18 cellular contexts compared by ENCODE assay signal in genomic region chr9:113317777-113318176, GRCh38. TPM values are rescaled to one million over a fixed set of nuclear protein-coding genes. Genes with fewer than 3 reads are reported as not detected.
DNase-seq lines count a peak whose midpoint lies in the region; TF ChIP-seq lines count a peak whose summit lies in the region.
"Had no signal": no experiment of that assay in that cellular context is flagged by ENCODE, and none has a peak within 500 bp of the region (broad histone marks: within the 10 kb centered on the region; RNA-seq: fewer than 3 reads in every experiment).

No MANE protein-coding gene starts in this region.

- intact Hi-C loops in testis (cut with DNase I; ENCODE audit: low total_unique reads), result no loop called here

- peak; percentile 12 for DNase-seq in SIG-M5 treated with dmso at 0.1 percent for 504 hours (lab: John Stamatoyannopoulos, UW; ENCODE audit: unreplicated experiment)
- no peak for DNase-seq in SIG-M5 (lab: John Stamatoyannopoulos, UW)
- DNase-seq in fibroblast of mammary gland (ENCODE audit: low read depth), result peak; percentile 40
- no peak for DNase-seq in testis
- no peak for DNase-seq in activated CD8-positive, alpha-beta memory T cell treated with anti-CD3 and anti-CD28 coated beads for 24 hours
- no peak for DNase-seq in NCI-H748 treated with DMSO at 0.1 percent for 48 hours (lab: John Stamatoyannopoulos, UW)
- DNase-seq: activated CD4-positive, alpha-beta T cell treated with anti-CD3 and anti-CD28 coated beads for 36 hours; activated naive CD8-positive, alpha-beta T cell treated with anti-CD3 and anti-CD28 coated beads, Interleukin-2, amount 10 ng/mL, durations not matched to agents 7 days and 5 days; COR-L47; esophagus squamous epithelium; midbrain; NCI-H1694; NCI-H524; pancreas had no signal

- TF ChIP-seq POLR2A in testis (IDR thresholded peaks at IDR 0.05), result no peak

- H3K4me3 ChIP-seq in fibroblast of mammary gland (ENCODE audit: control insufficient read depth, low read depth, low read length) (no peak overlapping the region), testis (no peak overlapping the region)
- H3K4me3 ChIP-seq: esophagus squamous epithelium, GM23338, pancreas, suprapubic skin had no signal

- no peaks in the 10 kb centered on the region for H3K36me3 ChIP-seq in testis (ENCODE audit: low read depth, missing control alignments)

- TF ChIP-seq CTCF in fibroblast of mammary gland (conservative IDR thresholded peaks at IDR 0.05; ENCODE audit: control insufficient read depth, insufficient read depth, low read depth, low read length) (peak; percentile 36), testis (IDR thresholded peaks at IDR 0.05) (peak; percentile 11 to 42 (median 19))

- WGBS in testis, 2 donors, result 64 to 75% methylated on average over 2 of the region's 2 CpGs

- H3K9me3 ChIP-seq in testis, result no peaks in the 10 kb centered on the region
- H3K9me3 ChIP-seq: esophagus squamous epithelium, pancreas, suprapubic skin had no signal

- no peak overlapping the region for H3K27ac ChIP-seq in testis
- H3K27ac ChIP-seq: 22Rv1, esophagus squamous epithelium, pancreas, suprapubic skin had no signal

- H3K4me1 ChIP-seq in testis, result no peaks in the 10 kb centered on the region
- H3K4me1 ChIP-seq: esophagus squamous epithelium, pancreas, suprapubic skin had no signal

- no peaks in the 10 kb centered on the region for H3K27me3 ChIP-seq in testis
- H3K27me3 ChIP-seq: esophagus squamous epithelium, pancreas, suprapubic skin had no signal

RNA-seq across cellular contexts. Expression of gene RNF183, which starts 14.6 kb away (rescaled TPM):
- 1 to 10 TPM; 1.7 to 1.9 TPM for total RNA-seq in testis
- polyA plus RNA-seq in testis (ENCODE audit: insufficient read depth, low read depth, low replicate concordance), result 7.5 TPM
- total RNA-seq: GM23338; T-helper 1 cell treated with Interleukin-12 subunit alpha and Interleukin-12 subunit beta and Interleukin-4 antibody, amounts not matched to agents 30 ng/mL and 1 ng/mL, for 36 hours had no signal

RNA-seq across cellular contexts. Expression of gene WDR31, which starts 22.3 kb away (rescaled TPM):
- total RNA-seq in testis, result 10 to 100 TPM in 1 of 2 donors, 1 to 10 TPM in 1; 6.8 to 10.2 TPM
- 18.2 TPM for polyA plus RNA-seq in testis (ENCODE audit: insufficient read depth, low read depth, low replicate concordance)

RNA-seq across cellular contexts. Expression of gene BSPRY, which starts 31.6 kb away (rescaled TPM):
- 10 to 100 TPM in 1 of 2 donors, 1 to 10 TPM in 1; 8.8 to 14.2 TPM for total RNA-seq in testis
- polyA plus RNA-seq in testis (ENCODE audit: insufficient read depth, low read depth, low replicate concordance), result 4.5 TPM

RNA-seq across cellular contexts. Expression of gene PRPF4, which starts 42.3 kb away (rescaled TPM):
- 10 to 100 TPM; 29.9 to 30.3 TPM for total RNA-seq in testis
- polyA plus RNA-seq in testis (ENCODE audit: insufficient read depth, low read depth, low replicate concordance), result 27.3 TPM

RNA-seq across cellular contexts. Expression of gene CDC26, which starts 42.4 kb away (rescaled TPM):
- total RNA-seq in testis, result 10 to 100 TPM; 17.9 to 19.8 TPM
- 27.5 TPM for polyA plus RNA-seq in testis (ENCODE audit: insufficient read depth, low read depth, low replicate concordance)

Comparison
In these comparisons a context has a peak if more than half of its experiments do, and no peak if none do; other contexts are left out.
1. DNase-seq: peak in SIG-M5 treated with dmso at 0.1 percent for 504 hours (single experiment) and fibroblast of mammary gland (single experiment); none in SIG-M5 (single experiment), testis (single experiment), activated CD8-positive, alpha-beta memory T cell treated with anti-CD3 and anti-CD28 coated beads for 24 hours (single experiment) and NCI-H748 treated with DMSO at 0.1 percent for 48 hours (single experiment).